Comparison of ENCODE assay signal across 24 cellular contexts in genomic region chr4:180706766-180707165, GRCh38.
"Had no signal": no experiment of that assay in that cellular context is flagged by ENCODE, and none has a peak within 500 bp of the region (broad histone marks: within the 10 kb centered on the region; RNA-seq: fewer than 3 reads in every experiment).

No MANE protein-coding gene starts in this region.

- H3K27me3 ChIP-seq: SJSA1 had no signal

- H3K4me3 ChIP-seq: SJSA1, SK-N-MC had no signal

- H3K36me3 ChIP-seq: SJSA1 had no signal

- FAIRE-seq: HTR-8/SVneo, RCC 7860 had no signal

- DNase-seq: KBM-7; MV-4-11; NCI-H1048; NCI-H1105; NCI-H1417; NCI-H1436 treated with DMSO at 0.1 percent for 48 hours; NCI-H1694; NCI-H187 treated with DMSO at 0.1 percent for 48 hours; NCI-H2029 treated with DMSO at 0.1 percent for 48 hours; NCI-H2171 treated with DMSO at 0.1 percent for 48 hours; NCI-H345; NCI-H446 treated with DMSO at 0.1 percent for 48 hours; NCI-H510A treated with DMSO at 0.1 percent for 48 hours; NCI-H526; NCI-H748 treated with DMSO at 0.1 percent for 48 hours; NK-92 treated with Interleukin-12 subunit alpha and Interleukin-12 subunit beta, amount 100 ng/mL, for 24 hours; Right ventricle myocardium superior; RPMI8226; SIG-M5 had no signal

- H3K27ac ChIP-seq: HL-60, SJSA1, SK-N-MC had no signal
